In the genomic region with DNA sequence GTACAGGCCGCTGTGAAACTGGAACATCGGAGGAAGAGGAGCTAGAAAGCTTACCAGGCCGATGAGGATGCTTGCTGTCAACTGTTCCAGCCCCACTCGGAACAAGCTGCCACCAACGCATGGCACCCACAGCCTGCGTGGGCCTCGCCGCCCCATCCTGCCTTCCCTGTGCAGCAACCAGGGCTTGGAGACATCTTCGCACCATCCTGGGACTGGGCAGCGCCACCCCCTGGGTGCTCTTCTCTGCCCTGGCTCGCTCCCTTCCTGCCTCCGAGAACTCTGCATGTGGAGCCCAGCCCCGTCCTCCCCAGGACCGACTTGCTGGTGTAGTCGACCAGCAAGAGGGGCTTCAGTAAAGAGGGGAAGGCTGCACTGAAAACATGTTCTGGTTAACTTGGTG, we compare ENCODE assay signal across 21 cellular contexts. TPM values are rescaled to one million over a fixed set of nuclear protein-coding genes. Genes with fewer than 3 reads are reported as not detected.
DNase-seq lines count a peak whose midpoint lies in the region; ATAC-seq, FAIRE-seq and TF ChIP-seq lines count a peak whose summit lies in the region.
"Had no signal": no experiment of that assay in that cellular context is flagged by ENCODE, and none has a peak within 500 bp of the region (broad histone marks: within the 10 kb centered on the region; RNA-seq: fewer than 3 reads in every experiment).

No MANE protein-coding gene starts in this region.

- H3K36me3 Mint-ChIP-seq in activated naive CD8-positive, alpha-beta T cell treated with anti-CD3 and anti-CD28 coated beads for 36 hours: peaks cover 51% of the 10 kb centered on the region

- no peak overlapping the region for H2AFZ ChIP-seq in HepG2 (ENCODE audit: low read length)
- no peak overlapping the region for H2AFZ ChIP-seq in K562 (ENCODE audit: low read depth, low read length)

- H3K4me1 ChIP-seq in HepG2 (ENCODE audit: insufficient read depth, low read length) (no peaks in the 10 kb centered on the region), right lobe of liver (no peaks in the 10 kb centered on the region), K562 (replicated peaks in 1 of 2; ENCODE audit: control insufficient read depth in 2 of 2, insufficient read depth in 2 of 2, low read length in 2 of 2) (no peaks in the 10 kb centered on the region; a peak in 1 of 5 replicates), sigmoid colon (peaks cover 0 to 5% (median 0%) of the 10 kb centered on the region in 4 donors)
- H3K4me1 ChIP-seq: A549, HAP-1 had no signal

- BruUV-seq in HepG2 (replicated peaks; lab: Mats Ljungman, UMichigan) (no TSS peak), K562 (replicated peaks; lab: Mats Ljungman, UMichigan) (no TSS peak)

- H3K9me3 Mint-ChIP-seq in activated naive CD8-positive, alpha-beta T cell treated with anti-CD3 and anti-CD28 coated beads for 36 hours: peaks cover 12% of the 10 kb centered on the region

- DNase-seq in HepG2 (ENCODE audit: low spot score) (no peak), right lobe of liver (no peak), K562 (ENCODE audit: extremely low read depth in 1 of 4, low spot score in 3 of 4) (no peak), sigmoid colon (peak; percentile 41), NCI-H510A (lab: John Stamatoyannopoulos, UW) (no peak), iPS-NIHi11 (ENCODE audit: low spot score) (no peak)
- DNase-seq in activated naive CD8-positive, alpha-beta T cell treated with anti-CD3 and anti-CD28 coated beads for 36 hours: no peak
- DNase-seq: AML-193; CD4-positive, alpha-beta memory T cell; DMS153; DMS79; GDM1; KG1 had no signal

- ATAC-seq in HepG2 (no peak), right lobe of liver (no peak), K562 (no peak)
- ATAC-seq: A549 had no signal

- H3K9ac ChIP-seq in HepG2 (ENCODE audit: insufficient read depth, low read depth, low read length) (no peak overlapping the region), K562 (ENCODE audit: insufficient read depth in 1 of 2, low read depth in 2 of 2, low read length in 2 of 2) (no peak overlapping the region)

- FAIRE-seq in HepG2 (lab: Jason Lieb, UNC) (no peak), K562 (lab: Jason Lieb, UNC) (no peak)
- FAIRE-seq: A549, GM12892, GM18507, H1 had no signal

- CTCF ChIA-PET in HepG2 (lab: Yijun Ruan, JAX; ENCODE audit: low intra/inter-chr PET ratio, low total read pairs) (no interaction called here), K562 (lab: Yijun Ruan, JAX; ENCODE audit: low intra/inter-chr PET ratio) (no interaction called here)

- H3K36me3 ChIP-seq in HepG2 (replicated peaks in 1 of 2; ENCODE audit: control insufficient read depth in 1 of 2, insufficient read depth in 2 of 2, low read length in 2 of 2) (peaks cover 27 to 39% of the 10 kb centered on the region in 2 experiments), right lobe of liver (peaks cover 0 to 23% (median 12%) of the 10 kb centered on the region in 4 donors), K562 (ENCODE audit: control insufficient read depth, insufficient read depth, low read length) (peaks cover 36% of the 10 kb centered on the region; the same call in 2 of the 3 replicates), sigmoid colon (peaks cover 9 to 68% (median 29%) of the 10 kb centered on the region in 4 donors)

- H3K9me1 ChIP-seq in K562 (ENCODE audit: control insufficient read depth, insufficient read depth, low read length): no peaks in the 10 kb centered on the region

- WGBS in HepG2 (ENCODE audit: low lambda C conversion rate): 99% methylated on average over 15 of the region's 15 CpGs
- no CpG with 5 or more reads among the region's 15 CpGs for whole genome bisulfite sequencing in right lobe of liver (ENCODE audit: insufficient coverage, low coverage, low lambda C conversion rate, missing lambda C conversion rate)
- 92% methylated on average over 12 of the region's 15 CpGs for WGBS in K562 (ENCODE audit: insufficient coverage, low coverage, missing lambda C conversion rate)
- WGBS in sigmoid colon, 2 donors: 97 to 98% methylated on average over 15 of the region's 15 CpGs

- TF ChIP-seq CTCF in HepG2 (CRISPR knock-in tag; IDR thresholded peaks at IDR 0.05) (no peak), right lobe of liver (IDR thresholded peaks at IDR 0.05) (no peak), K562 (IDR thresholded peaks at IDR 0.05 in 2 of 3, conservative IDR thresholded peaks at IDR 0.05 in 1 of 3; ENCODE audit: insufficient read depth in 2 of 3, low read depth in 1 of 3, low read length in 3 of 3) (no peak), sigmoid colon (IDR thresholded peaks at IDR 0.05) (no peak)

- no peaks in the 10 kb centered on the region for H3K27me3 Mint-ChIP-seq in activated naive CD8-positive, alpha-beta T cell treated with anti-CD3 and anti-CD28 coated beads for 36 hours
- H3K27me3 Mint-ChIP-seq: CD4-positive, alpha-beta memory T cell; IgD-negative memory B cell had no signal

- POLR2A ChIA-PET in HepG2 (lab: Yijun Ruan, JAX): interaction anchor here (2.1 kb wide), 1 partner anchor 10 kb away, joined by 13 read pairs; no protein-coding TSS in a partner anchor
- POLR2A ChIA-PET in K562 (lab: Yijun Ruan, JAX): interaction anchor here (0.6 kb wide), 1 partner anchor 71 kb away, joined by 3 read pairs; no protein-coding TSS in a partner anchor

- H3K4me2 ChIP-seq in HepG2 (ENCODE audit: low read depth, low read length) (no peak overlapping the region), K562 (ENCODE audit: insufficient read depth, low read length) (no peak overlapping the region)
- H3K4me2 ChIP-seq: A549 had no signal

- in situ Hi-C loops in HepG2 (cut with HindIII; ENCODE audit: extremely low pct_ligation_motif_present, low pct_unique_long_range_greater_than_20kb): no loop called here
- in situ Hi-C loops in K562 (cut with MboI): no loop called here

- no peaks in the 10 kb centered on the region for H3K27me3 ChIP-seq in HepG2 (ENCODE audit: control insufficient read depth in 1 of 2, insufficient read depth in 2 of 2, low read length in 2 of 2)
- H3K27me3 ChIP-seq in right lobe of liver: no peaks in the 10 kb centered on the region
- peaks cover 0 to 2% of the 10 kb centered on the region in 2 experiments; a peak in 2 of 5 replicates for H3K27me3 ChIP-seq in K562 (ENCODE audit: control insufficient read depth in 2 of 2, insufficient read depth in 2 of 2, low read length in 2 of 2)
- H3K27me3 ChIP-seq in sigmoid colon: no peaks in the 10 kb centered on the region

- intact Hi-C loops in HepG2 (cut with micrococcal nuclease; ENCODE audit: unreplicated experiment) (no loop called here), right lobe of liver (cut with DNase I) (no loop called here), K562 (cut with micrococcal nuclease) (no loop called here), sigmoid colon (cut with DNase I) (no loop called here)

- no peak for TF ChIP-seq EP300 in HepG2 (IDR thresholded peaks at IDR 0.05; ENCODE audit: low read depth in 2 of 2, low read length in 2 of 2)
- TF ChIP-seq EP300 in HepG2 (CRISPR knock-in tag; IDR thresholded peaks at IDR 0.05; ENCODE audit: borderline replicate concordance): no peak
- TF ChIP-seq EP300 in K562 (IDR thresholded peaks at IDR 0.05; ENCODE audit: low read length): no peak
- no peak for TF ChIP-seq EP300 in sigmoid colon (IDR thresholded peaks at IDR 0.05)

- H3K27ac ChIP-seq in HepG2 (ENCODE audit: extremely low read length, insufficient read depth, low read length): no peak overlapping the region
- H3K27ac ChIP-seq in right lobe of liver: no peak overlapping the region
- no peak overlapping the region for H3K27ac ChIP-seq in K562 (ENCODE audit: extremely low read depth, low read depth, low read length)
- H3K27ac ChIP-seq in sigmoid colon: no peak overlapping the region
- H3K27ac ChIP-seq: 22Rv1, A549 had no signal

- no peak overlapping the region for H3K4me3 ChIP-seq in HepG2 (replicated peaks in 1 of 3; ENCODE audit: insufficient read depth in 1 of 3, low read depth in 2 of 3, low read length in 3 of 3)
- H3K4me3 ChIP-seq in right lobe of liver: no peak overlapping the region
- no peak overlapping the region for H3K4me3 ChIP-seq in K562
- no peak overlapping the region for H3K4me3 ChIP-seq in sigmoid colon
- H3K4me3 ChIP-seq: A549, HAP-1 had no signal

- TF ChIP-seq POLR2A in HepG2 (IDR thresholded peaks at IDR 0.05; ENCODE audit: insufficient read depth in 1 of 2, low read depth in 2 of 2, low read length in 2 of 2) (no peak), right lobe of liver (IDR thresholded peaks at IDR 0.05) (no peak), K562 (conservative IDR thresholded peaks at IDR 0.05) (no peak), sigmoid colon (IDR thresholded peaks at IDR 0.05) (no peak)

- no peak overlapping the region for H3K4me3 Mint-ChIP-seq in activated naive CD8-positive, alpha-beta T cell treated with anti-CD3 and anti-CD28 coated beads for 36 hours
- H3K4me3 Mint-ChIP-seq: CD14-positive monocyte; CD4-positive, alpha-beta memory T cell; IgD-negative memory B cell had no signal

- H3K79me2 ChIP-seq in HepG2 (ENCODE audit: insufficient read depth, low read length) (no peaks in the 10 kb centered on the region), K562 (ENCODE audit: control insufficient read depth, insufficient read depth, low read length) (no peaks in the 10 kb centered on the region)

- H3K27ac Mint-ChIP-seq in activated naive CD8-positive, alpha-beta T cell treated with anti-CD3 and anti-CD28 coated beads for 36 hours: no peak overlapping the region
- H3K27ac Mint-ChIP-seq: IgD-negative memory B cell had no signal

- H3K4me1 Mint-ChIP-seq in activated naive CD8-positive, alpha-beta T cell treated with anti-CD3 and anti-CD28 coated beads for 36 hours: peaks cover 34% of the 10 kb centered on the region

- H4K20me1 ChIP-seq in HepG2 (ENCODE audit: insufficient read depth, low read length): no peaks in the 10 kb centered on the region
- H4K20me1 ChIP-seq in K562 (replicated peaks; ENCODE audit: control insufficient read depth, insufficient read depth, low read length): no peaks in the 10 kb centered on the region

- no peaks in the 10 kb centered on the region for H3K9me3 ChIP-seq in HepG2 (ENCODE audit: low read length)
- H3K9me3 ChIP-seq in right lobe of liver: no peaks in the 10 kb centered on the region
- H3K9me3 ChIP-seq in K562 (replicated peaks; ENCODE audit: control insufficient read depth, insufficient read depth, low read depth, low read length): no peaks in the 10 kb centered on the region; the same call in 1 of the 2 replicates
- H3K9me3 ChIP-seq in sigmoid colon: peaks cover 0 to 6% (median 4%) of the 10 kb centered on the region in 4 donors
- H3K9me3 ChIP-seq: HAP-1 had no signal

- no peak for TF ChIP-seq RAD21 in HepG2 (CRISPR knock-in tag; IDR thresholded peaks at IDR 0.05)
- no peak for TF ChIP-seq RAD21 in K562 (CRISPR knock-in tag; conservative IDR thresholded peaks at IDR 0.05 in 1 of 2, IDR thresholded peaks at IDR 0.05 in 1 of 2)

RNA-seq across cellular contexts. Expression of gene TMEM18, which starts 10.8 kb away (rescaled TPM):
- total RNA-seq in HepG2 (2016; rRNA removed; fragmentation: Illumina TruSeq; extraction: Trizol) (39.7 and 45.9 TPM in 2 replicates), right lobe of liver (10 to 100 TPM in 2 of 6 experiments, 1 to 10 TPM in 4; 4.2 to 11.4 (median 7.0) TPM), K562 (2014; rRNA removed) (12.8 and 12.9 TPM in 2 replicates), K562 (2014; rRNA removed; fragmentation: Illumina TruSeq; extraction: Trizol) (19.6 and 23.4 TPM in 2 replicates), K562 (2015; rRNA removed; fragmentation: Illumina TruSeq; extraction: Trizol) (19.4 and 19.9 TPM in 2 replicates), K562 (2021) (18.4 and 21.3 TPM in 2 replicates), sigmoid colon (10 to 100 TPM; 14.4 to 26.8 (median 21.9) TPM)
- 26.8 and 30.8 TPM in 2 replicates for total RNA-seq in HepG2 (2016; cell fraction: cytosol; rRNA removed; fragmentation: Illumina TruSeq; extraction: Trizol; ENCODE audit: low read depth)
- 36.9 and 47.1 TPM in 2 replicates for total RNA-seq in HepG2 (2016; cell fraction: insoluble cytoplasmic fraction; rRNA removed; fragmentation: Illumina TruSeq; extraction: Trizol)
- total RNA-seq in HepG2 (2016; cell fraction: membrane; rRNA removed; fragmentation: Illumina TruSeq; extraction: Trizol): 43.7 and 45.0 TPM in 2 replicates
- total RNA-seq in HepG2 (2016; cell fraction: nucleus; rRNA removed; fragmentation: Illumina TruSeq; extraction: Trizol): 27.3 and 30.5 TPM in 2 replicates
- polyA plus RNA-seq in HepG2 (2011; rRNA removed) (32.1 and 49.4 TPM in 2 replicates), K562 (2011; rRNA removed) (21.1 and 28.3 TPM in 2 replicates), K562 (2014; fragmentation: Illumina TruSeq; extraction: Trizol) (19.2 and 21.8 TPM in 2 replicates), K562 (2014; fragmentation: Nextera tagmentation; extraction: Ambion mirVana) (10 to 100 TPM; 54.5 to 55.9 TPM), K562 (2014; rRNA removed) (17.5 and 30.7 TPM in 2 replicates), sigmoid colon (10 to 100 TPM; 10.6 to 23.4 (median 22.7) TPM)
- polyA plus RNA-seq in HepG2 (2011; cell fraction: cytosol; rRNA removed): 33.5 and 39.5 TPM in 2 replicates
- 29.6 and 38.2 TPM in 2 replicates for polyA plus RNA-seq in HepG2 (2011; cell fraction: nucleus; rRNA removed)
- 36.5 and 48.1 TPM in 2 replicates for polyA plus RNA-seq in HepG2 (2012)
- 37.2 and 42.5 TPM in 2 replicates for polyA plus RNA-seq in HepG2 (2016; cell fraction: cytosol; fragmentation: Illumina TruSeq; extraction: Trizol; ENCODE audit: low read depth)
- polyA plus RNA-seq in HepG2 (2016; cell fraction: insoluble cytoplasmic fraction; fragmentation: Illumina TruSeq; extraction: Trizol; ENCODE audit: low read depth): 36.2 and 38.9 TPM in 2 replicates
- 38.3 and 46.2 TPM in 2 replicates for polyA plus RNA-seq in HepG2 (2016; cell fraction: membrane; fragmentation: Illumina TruSeq; extraction: Trizol; ENCODE audit: low read depth)
- 49.7 and 63.7 TPM in 2 replicates for polyA plus RNA-seq in HepG2 (2016; cell fraction: nucleus; fragmentation: Illumina TruSeq; extraction: Trizol; ENCODE audit: insufficient read depth, low read depth)
- polyA minus RNA-seq in HepG2 (2011; rRNA and poly(A)+ RNA removed; ENCODE audit: low replicate concordance): 19.9 and 51.6 TPM in 2 replicates
- polyA minus RNA-seq in HepG2 (2011; cell fraction: cytosol; rRNA and poly(A)+ RNA removed): 14.5 and 14.9 TPM in 2 replicates
- 39.4 and 50.0 TPM in 2 replicates for polyA minus RNA-seq in HepG2 (2011; cell fraction: nucleus; rRNA and poly(A)+ RNA removed)
- 46.2 and 62.9 TPM in 2 replicates for total RNA-seq in K562 (2011; cell fraction: chromatin; rRNA removed; ENCODE audit: low replicate concordance)
- 25.7 and 27.0 TPM in 2 replicates for total RNA-seq in K562 (2011; cell fraction: nucleolus; rRNA removed)
- 33.0 and 41.0 TPM in 2 replicates for total RNA-seq in K562 (2011; cell fraction: nucleoplasm; rRNA removed)
- 12.3 and 19.7 TPM in 2 replicates for polyA plus RNA-seq in K562 (2011; cell fraction: cytosol; rRNA removed)
- polyA plus RNA-seq in K562 (2011; cell fraction: nucleus; rRNA removed): 36.1 and 37.8 TPM in 2 replicates
- 19.3 and 26.1 TPM in 2 replicates for polyA plus RNA-seq in K562 (2012)
- 20.6 and 22.0 TPM in 2 replicates for polyA minus RNA-seq in K562 (2011; rRNA and poly(A)+ RNA removed)
- polyA minus RNA-seq in K562 (2011; cell fraction: cytosol; rRNA and poly(A)+ RNA removed): 6.6 and 9.2 TPM in 2 replicates
- polyA minus RNA-seq in K562 (2011; cell fraction: nucleus; rRNA and poly(A)+ RNA removed): 12.8 and 15.7 TPM in 2 replicates
- total RNA-seq in activated naive CD8-positive, alpha-beta T cell treated with anti-CD3 and anti-CD28 coated beads for 36 hours: 10 to 100 TPM; 32.6 to 34.5 TPM
